In genomic region chr11:26865703-26866102, GRCh38 we compare ENCODE assay signal across 18 cellular contexts.
A peak's percentile ranks its signal among the peaks of the same experiment; 100 is the strongest.
DNase-seq lines count a peak whose midpoint lies in the region; ATAC-seq and TF ChIP-seq lines count a peak whose summit lies in the region.
"Had no signal": no experiment of that assay in that cellular context is flagged by ENCODE, and none has a peak within 500 bp of the region (broad histone marks: within the 10 kb centered on the region; RNA-seq: fewer than 3 reads in every experiment).

No MANE protein-coding gene starts in this region.

- no peaks in the 10 kb centered on the region for H3K27me3 ChIP-seq in heart left ventricle

- DNase-seq in Right ventricle myocardium inferior (ENCODE audit: missing footprints) (no peak), heart left ventricle (no peak), EH (ENCODE audit: low read depth) (peak; percentile 7), fibroblast of gingiva (ENCODE audit: low read depth) (peak; percentile 80), omental fat pad (ENCODE audit: low spot score) (no peak), RWPE1 (ENCODE audit: low spot score) (no peak)
- DNase-seq: Calu3, DMS79 treated with DMSO at 0.1 percent for 48 hours, Karpas-422, NCI-H1092, NCI-H1417 treated with DMSO at 0.1 percent for 48 hours, NCI-H1694 treated with DMSO at 0.1 percent for 48 hours, NCI-H2081, NCI-H2227 treated with DMSO at 0.1 percent for 48 hours, NCI-H526 treated with DMSO at 0.1 percent for 48 hours, PC-9 had no signal

- H3K27ac ChIP-seq in heart left ventricle, result peak overlapping the region in 2 of 12 donors; percentile 1 to 47
- H3K27ac ChIP-seq in RWPE1, result no peak overlapping the region
- H3K27ac ChIP-seq: 22Rv1, PC-9 had no signal

- H3K36me3 ChIP-seq in heart left ventricle, result no peaks in the 10 kb centered on the region

- WGBS in heart left ventricle, 4 donors, result 61 to 74% (median 62%) methylated on average over 2 of the region's 2 CpGs

- TF ChIP-seq POLR2A in heart left ventricle (IDR thresholded peaks at IDR 0.05), result no peak

- CTCF ChIA-PET in RWPE1 (lab: Yijun Ruan, JAX), result no interaction called here

- H3K4me1 ChIP-seq in heart left ventricle, result no peaks in the 10 kb centered on the region

- no peak for TF ChIP-seq CTCF in heart left ventricle (IDR thresholded peaks at IDR 0.05)
- no peak for TF ChIP-seq CTCF in omental fat pad (IDR thresholded peaks at IDR 0.05)
- no peak for TF ChIP-seq CTCF in RWPE1 (conservative IDR thresholded peaks at IDR 0.05; ENCODE audit: low read depth)

- POLR2A ChIA-PET in RWPE1 (lab: Yijun Ruan, JAX; ENCODE audit: low non-redundant PET), result no interaction called here

- no peak overlapping the region for H3K4me3 ChIP-seq in heart left ventricle
- H3K4me3 ChIP-seq: PC-9 had no signal

- intact Hi-C loops in Right ventricle myocardium inferior (cut with DNase I), result loop anchor here (10.0 kb wide), 2 partner anchors 79 to 129 kb away; partner anchors contain the start of gene FIBIN
- intact Hi-C loops in heart left ventricle (cut with DNase I), result no loop called here

- H3K9me3 ChIP-seq in heart left ventricle, result peaks cover 0 to 31% (median 1%) of the 10 kb centered on the region in 12 donors

- ATAC-seq in Right ventricle myocardium inferior (peak; percentile 50), heart left ventricle (no peak), omental fat pad (ENCODE audit: low FRiP score) (peak; percentile 62), GM19455 (IDR thresholded peaks at IDR 0.05; ENCODE audit: unreplicated experiment) (no peak)

Comparison
In these comparisons a context has a peak if more than half of its experiments do, and no peak if none do; other contexts are left out.
1. ATAC-seq: peak in Right ventricle myocardium inferior (single experiment) and omental fat pad (single experiment); none in heart left ventricle (0 of 4) and GM19455 (single experiment).
2. DNase-seq: peak in EH (single experiment) and fibroblast of gingiva (single experiment); none in Right ventricle myocardium inferior (single experiment), heart left ventricle (0 of 5), omental fat pad (single experiment) and RWPE1 (single experiment).